ENCODE assay signal across 15 cellular contexts in the genomic region with DNA sequence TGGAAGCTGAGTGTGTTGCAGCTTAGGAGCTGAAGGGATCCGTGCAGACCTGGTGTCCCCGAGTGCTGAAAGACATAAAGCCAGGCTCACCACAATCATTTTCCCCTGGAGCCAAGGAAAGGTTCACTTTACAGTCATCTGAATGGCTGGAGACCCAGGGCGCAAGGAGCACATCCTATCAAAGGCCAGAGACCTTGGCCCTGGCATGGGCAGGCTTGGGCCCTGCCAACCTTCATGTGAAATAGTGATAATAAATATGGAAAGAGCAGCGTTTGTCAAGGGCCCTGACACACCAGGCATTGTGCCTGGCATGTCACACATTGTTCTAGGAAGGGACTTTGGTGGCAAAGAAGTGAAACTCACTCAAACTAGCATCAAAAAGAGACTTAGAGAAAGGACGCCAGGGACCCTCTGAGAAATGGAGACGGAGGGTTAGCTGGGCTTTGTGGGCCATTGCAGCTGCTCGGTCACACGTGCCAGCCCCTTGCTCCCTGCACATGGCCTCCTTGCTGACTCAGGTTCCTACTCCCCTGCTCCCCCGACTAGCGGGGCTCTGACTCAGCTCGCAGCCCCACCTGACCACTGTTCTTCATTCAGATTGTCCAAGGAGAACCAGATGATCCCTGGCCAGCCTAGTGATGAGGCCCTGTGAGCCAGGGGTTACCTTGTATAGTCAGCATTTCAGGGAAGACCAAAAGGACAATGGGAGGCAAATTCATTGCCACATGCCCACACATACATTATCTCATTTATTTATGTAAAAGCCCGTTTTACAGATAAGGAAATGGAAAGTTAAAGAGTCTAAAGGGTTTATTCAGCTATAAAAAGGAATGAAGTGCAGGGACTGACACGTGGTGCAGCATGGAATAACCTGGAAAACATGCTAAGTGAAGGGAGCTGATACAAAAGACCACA.
DNase-seq lines count a peak whose midpoint lies in the region; ATAC-seq and TF ChIP-seq lines count a peak whose summit lies in the region.
"Had no signal": no experiment of that assay in that cellular context is flagged by ENCODE, and none has a peak within 500 bp of the region (broad histone marks: within the 10 kb centered on the region; RNA-seq: fewer than 3 reads in every experiment).

No MANE protein-coding gene starts in this region.

- TF ChIP-seq CTCF in transverse colon (IDR thresholded peaks at IDR 0.05) (no peak), foreskin fibroblast (IDR thresholded peaks at IDR 0.05; ENCODE audit: low read depth, low read length) (no peak)

- POLR2A ChIA-PET in activated naive CD8-positive, alpha-beta T cell treated with anti-CD3 and anti-CD28 coated beads, Interleukin-2, amount 10 ng/mL, durations not matched to agents 7 days and 5 days (lab: Charles Lee) = interaction anchor here (1.0 kb wide), 1 partner anchor 8 kb away, joined by 3 read pairs; no protein-coding TSS in a partner anchor

- no peaks in the 10 kb centered on the region for H3K9me3 ChIP-seq in transverse colon
- H3K9me3 ChIP-seq: Peyer's patch had no signal

- peaks cover 43% of the 10 kb centered on the region for H3K4me1 Mint-ChIP-seq in activated naive CD8-positive, alpha-beta T cell treated with anti-CD3 and anti-CD28 coated beads, Interleukin-2, amount 10 ng/mL, durations not matched to agents 7 days and 5 days
- peaks cover 45% of the 10 kb centered on the region for H3K4me1 Mint-ChIP-seq in activated naive CD8-positive, alpha-beta T cell treated with anti-CD3 and anti-CD28 coated beads for 36 hours
- H3K4me1 Mint-ChIP-seq in immature natural killer cell = peaks cover 52 to 55% of the 10 kb centered on the region in 2 donors
- peaks cover 52% of the 10 kb centered on the region for H3K4me1 Mint-ChIP-seq in activated T-cell treated with anti-CD3 and anti-CD28 coated beads, Interleukin-2, amount 50 U/mL, for 4 hours (ENCODE audit: low read depth)
- H3K4me1 Mint-ChIP-seq: nephron progenitor cell had no signal

- H3K27me3 Mint-ChIP-seq in activated naive CD8-positive, alpha-beta T cell treated with anti-CD3 and anti-CD28 coated beads, Interleukin-2, amount 10 ng/mL, durations not matched to agents 7 days and 5 days = no peaks in the 10 kb centered on the region
- H3K27me3 Mint-ChIP-seq in activated naive CD8-positive, alpha-beta T cell treated with anti-CD3 and anti-CD28 coated beads for 36 hours = no peaks in the 10 kb centered on the region
- peaks cover under 1 to 8% (median 2%) of the 10 kb centered on the region in 3 donors for H3K27me3 Mint-ChIP-seq in immature natural killer cell (ENCODE audit: low read depth in 3 of 3)
- no peaks in the 10 kb centered on the region for H3K27me3 Mint-ChIP-seq in activated T-cell treated with anti-CD3 and anti-CD28 coated beads, Interleukin-2, amount 50 U/mL, for 4 hours (ENCODE audit: low read depth)

- no peak for ATAC-seq in activated naive CD8-positive, alpha-beta T cell treated with anti-CD3 and anti-CD28 coated beads, Interleukin-2, amount 10 ng/mL, durations not matched to agents 7 days and 5 days (ENCODE audit: low read depth)
- no peak for ATAC-seq in activated T-cell treated with anti-CD3 and anti-CD28 coated beads, Interleukin-2, amount 50 U/mL, for 4 hours
- no peak for ATAC-seq in GM18517 (IDR thresholded peaks at IDR 0.05; ENCODE audit: unreplicated experiment)

- H3K27ac Mint-ChIP-seq in activated naive CD8-positive, alpha-beta T cell treated with anti-CD3 and anti-CD28 coated beads, Interleukin-2, amount 10 ng/mL, durations not matched to agents 7 days and 5 days = peak overlapping the region; percentile 11
- no peak overlapping the region for H3K27ac Mint-ChIP-seq in activated naive CD8-positive, alpha-beta T cell treated with anti-CD3 and anti-CD28 coated beads for 36 hours
- H3K27ac Mint-ChIP-seq in immature natural killer cell = peak overlapping the region; percentile 78 to 100 (median 98)
- H3K27ac Mint-ChIP-seq: nephron progenitor cell had no signal

- 80 to 89% methylated on average over 6 to 13 of the region's 13 CpGs for WGBS in transverse colon (ENCODE audit: low coverage in 1 of 2), 2 donors

- in situ Hi-C loops in transverse colon (cut with MboI; ENCODE audit: low pct_ligation_motif_present in 1 of 4, low pct_unique_long_range_greater_than_20kb in 1 of 4, low sequenced_read_pairs in 3 of 4) = no loop called here

- peak overlapping the region; percentile 32 for H3K4me3 Mint-ChIP-seq in activated naive CD8-positive, alpha-beta T cell treated with anti-CD3 and anti-CD28 coated beads, Interleukin-2, amount 10 ng/mL, durations not matched to agents 7 days and 5 days
- H3K4me3 Mint-ChIP-seq in activated naive CD8-positive, alpha-beta T cell treated with anti-CD3 and anti-CD28 coated beads for 36 hours = no peak overlapping the region
- H3K4me3 Mint-ChIP-seq in immature natural killer cell = peak overlapping the region in 2 of 5 donors; percentile 16 to 55
- no peak overlapping the region for H3K4me3 Mint-ChIP-seq in activated T-cell treated with anti-CD3 and anti-CD28 coated beads, Interleukin-2, amount 50 U/mL, for 4 hours
- H3K4me3 Mint-ChIP-seq: nephron progenitor cell had no signal

- DNase-seq in activated naive CD8-positive, alpha-beta T cell treated with anti-CD3 and anti-CD28 coated beads, Interleukin-2, amount 10 ng/mL, durations not matched to agents 7 days and 5 days = no peak
- DNase-seq in activated naive CD8-positive, alpha-beta T cell treated with anti-CD3 and anti-CD28 coated beads for 36 hours = no peak
- DNase-seq in RPMI7951 (ENCODE audit: low read depth) = peak; percentile 41
- no peak for DNase-seq in immature natural killer cell
- no peak for DNase-seq in transverse colon
- no peak for DNase-seq in foreskin fibroblast
- no peak for DNase-seq in activated T-cell treated with anti-CD3 and anti-CD28 coated beads, Interleukin-2, amount 50 U/mL, for 4 hours
- DNase-seq: activated CD4-positive, alpha-beta T cell treated with anti-CD3 and anti-CD28 coated beads, Interleukin-2, amount 50 U/mL, for 48 hours; activated gamma-delta T cell treated with Interleukin-2 at 50 U/mL for 16 hours; NCI-H1930; NCI-H526; nephron progenitor cell; Peyer's patch; stimulated activated naive CD4-positive, alpha-beta T cell had no signal

- no peak for TF ChIP-seq POLR2A in transverse colon (IDR thresholded peaks at IDR 0.05)

- intact Hi-C loops in transverse colon (cut with DNase I; ENCODE audit: low total_unique reads) = loop anchor here (10.0 kb wide), 1 partner anchor 130 kb away; a partner anchor contains a TSS

- peaks cover 5% of the 10 kb centered on the region for H3K9me3 Mint-ChIP-seq in activated naive CD8-positive, alpha-beta T cell treated with anti-CD3 and anti-CD28 coated beads, Interleukin-2, amount 10 ng/mL, durations not matched to agents 7 days and 5 days
- H3K9me3 Mint-ChIP-seq in activated naive CD8-positive, alpha-beta T cell treated with anti-CD3 and anti-CD28 coated beads for 36 hours = peaks cover 7% of the 10 kb centered on the region
- H3K9me3 Mint-ChIP-seq in immature natural killer cell = no peaks in the 10 kb centered on the region
- no peaks in the 10 kb centered on the region for H3K9me3 Mint-ChIP-seq in activated T-cell treated with anti-CD3 and anti-CD28 coated beads, Interleukin-2, amount 50 U/mL, for 4 hours

- peaks cover 20 to 42% (median 24%) of the 10 kb centered on the region in 4 donors for H3K4me1 ChIP-seq in transverse colon

- TF ChIP-seq EP300 in transverse colon (IDR thresholded peaks at IDR 0.05; ENCODE audit: low read depth) = no peak

- H3K36me3 ChIP-seq in transverse colon = no peaks in the 10 kb centered on the region

- no peaks in the 10 kb centered on the region for H3K27me3 ChIP-seq in transverse colon
- H3K27me3 ChIP-seq: Peyer's patch had no signal

- peak overlapping the region; percentile 83 to 92 (median 88) for H3K27ac ChIP-seq in transverse colon

- H3K4me3 ChIP-seq in transverse colon (no peak overlapping the region), foreskin fibroblast (ENCODE audit: low read depth in 1 of 2, low read length in 2 of 2) (no peak overlapping the region)
- H3K4me3 ChIP-seq: Peyer's patch had no signal

- H3K36me3 Mint-ChIP-seq in activated naive CD8-positive, alpha-beta T cell treated with anti-CD3 and anti-CD28 coated beads, Interleukin-2, amount 10 ng/mL, durations not matched to agents 7 days and 5 days = peaks cover 49% of the 10 kb centered on the region
- H3K36me3 Mint-ChIP-seq in activated naive CD8-positive, alpha-beta T cell treated with anti-CD3 and anti-CD28 coated beads for 36 hours = peaks cover 50% of the 10 kb centered on the region
- peaks cover 24 to 35% (median 26%) of the 10 kb centered on the region in 3 donors for H3K36me3 Mint-ChIP-seq in immature natural killer cell
- no peaks in the 10 kb centered on the region for H3K36me3 Mint-ChIP-seq in activated T-cell treated with anti-CD3 and anti-CD28 coated beads, Interleukin-2, amount 50 U/mL, for 4 hours (ENCODE audit: insufficient read depth)
